In genomic region chr16:12398029-12398735, GRCh38 we compare ENCODE assay signal across 22 cellular contexts.
A peak's percentile ranks its signal among the peaks of the same experiment; 100 is the strongest.
DNase-seq lines count a peak whose midpoint lies in the region; TF ChIP-seq lines count a peak whose summit lies in the region.
"Had no signal": no experiment of that assay in that cellular context is flagged by ENCODE, and none has a peak within 500 bp of the region (broad histone marks: within the 10 kb centered on the region; RNA-seq: fewer than 3 reads in every experiment).

No MANE protein-coding gene starts in this region.

- TF ChIP-seq CTCF in choroid plexus epithelial cell (conservative IDR thresholded peaks at IDR 0.05; ENCODE audit: low read depth, low read length) (no peak), type B pancreatic cell (conservative IDR thresholded peaks at IDR 0.05) (no peak)

- DNase-seq in COR-L47 (lab: John Stamatoyannopoulos, UW) (peak; percentile 79), NCI-H1105 (lab: John Stamatoyannopoulos, UW) (peak; percentile 81), NCI-H69 (lab: John Stamatoyannopoulos, UW) (peak; percentile 95), choroid plexus epithelial cell (ENCODE audit: low read depth) (peak; percentile 35), 8988T (no peak), immature natural killer cell (no peak), Kasumi-1 (lab: John Stamatoyannopoulos, UW) (no peak), type B pancreatic cell (ENCODE audit: extremely low spot score, unreplicated experiment) (no peak)
- DNase-seq: activated CD4-positive, CD25-positive, alpha-beta regulatory T cell treated with anti-CD3 and anti-CD28 coated beads, Interleukin-2, amount 50 U/mL, for 72 hours; activated CD8-positive, alpha-beta T cell treated with anti-CD3 and anti-CD28 coated beads, Interleukin-2, amount 10 ng/mL, durations not matched to agents 7 days and 5 days; activated naive CD4-positive, alpha-beta T cell; activated T-cell treated with anti-CD3 and anti-CD28 coated beads, Interleukin-2, amount 50 U/mL, for 24 hours; DMS53; kidney glomerular epithelial cell; naive thymus-derived CD4-positive, alpha-beta T cell; posterior cingulate gyrus; RPMI8226; stimulated activated CD4-positive, alpha-beta T cell treated with anti-CD3 and anti-CD28 coated beads, Interleukin-4, amount 100 ng/mL, for 1 hour; stimulated activated naive CD8-positive, alpha-beta T cell treated with anti-CD3 and anti-CD28 coated beads, Interleukin-15, Interleukin-2, amounts not matched to agents 100 U/mL and 50 U/mL, for 24 hours; tibial artery had no signal

- H3K27ac Mint-ChIP-seq in immature natural killer cell (peak overlapping the region in 1 of 6 donors; percentile 58), type B pancreatic cell (no peak overlapping the region)
- H3K27ac Mint-ChIP-seq: activated CD8-positive, alpha-beta T cell treated with anti-CD3 and anti-CD28 coated beads, Interleukin-2, amount 10 ng/mL, durations not matched to agents 7 days and 5 days; activated T-cell treated with anti-CD3 and anti-CD28 coated beads, Interleukin-2, amount 50 U/mL, for 24 hours; CD14-positive monocyte had no signal

- H3K4me1 Mint-ChIP-seq in immature natural killer cell (peaks cover 1 to 7% of the 10 kb centered on the region in 2 donors), type B pancreatic cell (ENCODE audit: unreplicated experiment) (no peaks in the 10 kb centered on the region)
- H3K4me1 Mint-ChIP-seq: CD14-positive monocyte had no signal

- no peak overlapping the region for H3K4me3 ChIP-seq in choroid plexus epithelial cell (ENCODE audit: low read depth, low read length)
- H3K4me3 ChIP-seq: skin epidermis, tibial artery had no signal

- H3K27me3 Mint-ChIP-seq in immature natural killer cell (ENCODE audit: low read depth in 3 of 3) (peaks cover 0 to 2% (median 1%) of the 10 kb centered on the region in 3 donors), type B pancreatic cell (no peaks in the 10 kb centered on the region)
- H3K27me3 Mint-ChIP-seq: activated T-cell treated with anti-CD3 and anti-CD28 coated beads, Interleukin-2, amount 50 U/mL, for 24 hours; naive thymus-derived CD4-positive, alpha-beta T cell had no signal

- H3K9me3 Mint-ChIP-seq in immature natural killer cell (no peaks in the 10 kb centered on the region), type B pancreatic cell (no peaks in the 10 kb centered on the region)
- H3K9me3 Mint-ChIP-seq: activated T-cell treated with anti-CD3 and anti-CD28 coated beads, Interleukin-2, amount 50 U/mL, for 24 hours; CD14-positive monocyte had no signal

- H3K4me3 Mint-ChIP-seq in immature natural killer cell = no peak overlapping the region
- no peak overlapping the region for H3K4me3 Mint-ChIP-seq in type B pancreatic cell
- H3K4me3 Mint-ChIP-seq: activated CD8-positive, alpha-beta T cell treated with anti-CD3 and anti-CD28 coated beads, Interleukin-2, amount 10 ng/mL, durations not matched to agents 7 days and 5 days; activated T-cell treated with anti-CD3 and anti-CD28 coated beads, Interleukin-2, amount 50 U/mL, for 24 hours; CD14-positive monocyte; naive thymus-derived CD4-positive, alpha-beta T cell had no signal

- peaks cover 6 to 23% (median 14%) of the 10 kb centered on the region in 3 donors for H3K36me3 Mint-ChIP-seq in immature natural killer cell
- H3K36me3 Mint-ChIP-seq in type B pancreatic cell = peaks cover 4% of the 10 kb centered on the region

Comparison
In these comparisons a context has a peak if more than half of its experiments do, and no peak if none do; other contexts are left out.
1. DNase-seq: peak in COR-L47 (single experiment), NCI-H1105 (single experiment), NCI-H69 (single experiment) and choroid plexus epithelial cell (single experiment); none in 8988T (single experiment), immature natural killer cell (0 of 3), Kasumi-1 (0 of 2) and type B pancreatic cell (single experiment).